ENCODE assay signal across 8 cellular contexts in genomic region chr10:95295031-95295755, GRCh38.
DNase-seq lines count a peak whose midpoint lies in the region; ATAC-seq and TF ChIP-seq lines count a peak whose summit lies in the region.

No MANE protein-coding gene starts in this region.

- in situ Hi-C loops in GM18951 (cut with MboI; ENCODE audit: low sequenced_read_pairs, unreplicated experiment): no loop called here

- peak; percentile 57 for DNase-seq in CD1c-positive myeloid dendritic cell (ENCODE audit: extremely low spot score)
- peak; percentile 87 for DNase-seq in NCI-H510A (lab: John Stamatoyannopoulos, UW)
- DNase-seq in activated gamma-delta T cell treated with Interleukin-2 at 50 U/mL for 16 hours: peak; percentile 40
- peak; percentile 57 for DNase-seq in stimulated activated CD4-positive, alpha-beta T cell treated with anti-CD3 and anti-CD28 coated beads, Interleukin-15, amount 100 ng/mL, for 24 hours
- DNase-seq in medulla oblongata (ENCODE audit: extremely low spot score): no peak

- peak; percentile 76 for ATAC-seq in HG03095 (IDR thresholded peaks at IDR 0.05; ENCODE audit: unreplicated experiment)

- TF ChIP-seq POLR2A in GM18951 (IDR thresholded peaks at IDR 0.05; ENCODE audit: extremely low read depth, insufficient read depth, insufficient read length): peak; percentile 81

- H3K4me3 ChIP-seq in iPS-11a (ENCODE audit: low read depth, low read length): peak overlapping the region; percentile 22
